In the genomic region with DNA sequence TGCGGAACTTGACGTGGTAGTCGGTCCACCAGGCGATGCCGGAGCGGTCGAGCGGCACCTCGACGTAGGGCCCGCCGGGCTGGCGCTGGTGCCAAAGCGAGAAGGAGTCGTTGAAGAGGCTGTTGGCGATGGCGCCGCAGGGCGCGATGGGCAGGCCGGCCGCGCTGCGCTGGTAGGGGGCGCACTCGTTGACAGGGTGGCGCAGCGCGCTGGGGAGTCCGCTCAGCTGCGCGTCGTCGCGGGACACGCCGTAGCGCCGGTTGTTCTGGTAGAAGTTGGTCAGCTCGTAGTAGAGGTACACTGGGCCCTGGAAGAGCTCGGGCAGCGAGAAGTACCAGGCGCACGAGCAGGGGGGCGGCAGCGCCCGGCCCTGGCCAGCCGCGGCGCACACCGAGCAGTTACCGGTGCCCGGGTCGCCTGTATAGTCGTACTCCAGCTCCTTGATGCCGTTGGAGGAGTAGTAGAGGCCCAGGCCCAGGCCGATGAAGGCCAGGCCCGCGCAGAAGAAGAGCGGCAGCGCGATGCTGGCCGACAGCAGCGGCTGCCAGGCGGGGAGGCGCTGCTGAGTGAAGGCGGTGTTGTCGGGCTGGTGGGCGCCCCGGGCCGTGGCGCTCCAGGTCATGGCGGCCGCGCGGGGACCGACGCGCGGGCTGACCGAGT, we compare ENCODE assay signal across 8 cellular contexts. TPM values are rescaled to one million over a fixed set of nuclear protein-coding genes. Genes with fewer than 3 reads are reported as not detected.
DNase-seq lines count a peak whose midpoint lies in the region; ATAC-seq and TF ChIP-seq lines count a peak whose summit lies in the region.

No MANE protein-coding gene starts in this region.

- H3K36me3 Mint-ChIP-seq in activated CD4-positive, alpha-beta T cell treated with anti-CD3 and anti-CD28 coated beads, Interleukin-2, amount 10 ng/mL, durations not matched to agents 7 days and 5 days (ENCODE audit: low read depth), result peaks cover 4% of the 10 kb centered on the region

- peak overlapping the region; percentile 87 for H3K27ac Mint-ChIP-seq in activated CD4-positive, alpha-beta T cell treated with anti-CD3 and anti-CD28 coated beads, Interleukin-2, amount 10 ng/mL, durations not matched to agents 7 days and 5 days

- H3K4me1 Mint-ChIP-seq in activated CD4-positive, alpha-beta T cell treated with anti-CD3 and anti-CD28 coated beads, Interleukin-2, amount 10 ng/mL, durations not matched to agents 7 days and 5 days, result peaks cover 29% of the 10 kb centered on the region

- H3K27me3 Mint-ChIP-seq in activated CD4-positive, alpha-beta T cell treated with anti-CD3 and anti-CD28 coated beads, Interleukin-2, amount 10 ng/mL, durations not matched to agents 7 days and 5 days, result peaks cover 30% of the 10 kb centered on the region

- TF ChIP-seq CTCF in AG10803 (conservative IDR thresholded peaks at IDR 0.05; ENCODE audit: low read length), result no peak; the same call in 1 of the 2 replicates

- CTCF ChIA-PET in activated CD4-positive, alpha-beta T cell treated with anti-CD3 and anti-CD28 coated beads, Interleukin-2, amount 10 ng/mL, durations not matched to agents 7 days and 5 days (lab: Charles Lee), result interaction anchor here (0.5 to 3.2 kb wide), 23 partner anchors 9 to 579 kb away, joined by 3 to 15 read pairs (median 3); no protein-coding TSS in a partner anchor

- no peaks in the 10 kb centered on the region for H3K9me3 Mint-ChIP-seq in activated CD4-positive, alpha-beta T cell treated with anti-CD3 and anti-CD28 coated beads, Interleukin-2, amount 10 ng/mL, durations not matched to agents 7 days and 5 days

- peak overlapping the region; percentile 26 for H3K4me3 ChIP-seq in AG10803 (ENCODE audit: low read length)

- POLR2A ChIA-PET in activated CD4-positive, alpha-beta T cell treated with anti-CD3 and anti-CD28 coated beads, Interleukin-2, amount 10 ng/mL, durations not matched to agents 7 days and 5 days (lab: Charles Lee), result no interaction called here

- peak overlapping the region; percentile 83 for H3K4me3 Mint-ChIP-seq in activated CD4-positive, alpha-beta T cell treated with anti-CD3 and anti-CD28 coated beads, Interleukin-2, amount 10 ng/mL, durations not matched to agents 7 days and 5 days

- DNase-seq in AG10803 (ENCODE audit: low read depth) (peak; percentile 16), HT-29 (ENCODE audit: low spot score) (peak; percentile 69), dermis microvascular lymphatic vessel endothelial cell (ENCODE audit: low read depth in 2 of 2) (peak; percentile 61 to 88), lung microvascular endothelial cell (ENCODE audit: low read depth in 2 of 2) (peak; percentile 83 to 87)
- peak; percentile 71 for DNase-seq in activated CD4-positive, alpha-beta T cell treated with anti-CD3 and anti-CD28 coated beads, Interleukin-2, amount 10 ng/mL, durations not matched to agents 7 days and 5 days
- DNase-seq in stimulated activated CD4-positive, alpha-beta T cell treated with anti-CD3 and anti-CD28 coated beads, TNF-alpha, amount 100 ng/mL, for 4 hours (ENCODE audit: low read depth in 3 of 3), result peak; percentile 63 to 80 (median 71)

- ATAC-seq in GM18907 (IDR thresholded peaks at IDR 0.05; ENCODE audit: unreplicated experiment) (no peak), GM18909 (IDR thresholded peaks at IDR 0.05; ENCODE audit: poor library complexity, unreplicated experiment) (no peak)

RNA-seq across cellular contexts. Expression of gene TMEM30B, which starts 0.5 kb away (rescaled TPM):
- total RNA-seq in HT-29 (2014; rRNA removed; shearing (Covaris generic)), result 50.2 and 55.7 TPM in 2 replicates
- under 1 TPM; 0.30 to 0.42 TPM for total RNA-seq in activated CD4-positive, alpha-beta T cell treated with anti-CD3 and anti-CD28 coated beads, Interleukin-2, amount 10 ng/mL, durations not matched to agents 7 days and 5 days
- 0.13 and 0.38 TPM in 2 replicates for total RNA-seq in dermis microvascular lymphatic vessel endothelial cell
- total RNA-seq in lung microvascular endothelial cell, result 0.20 and 0.22 TPM in 2 replicates

RNA-seq across cellular contexts. Expression of gene PRKCH, which starts 40.7 kb away (rescaled TPM):
- total RNA-seq in HT-29 (2014; rRNA removed; shearing (Covaris generic)), result 19.4 and 49.5 TPM in 2 replicates
- total RNA-seq in activated CD4-positive, alpha-beta T cell treated with anti-CD3 and anti-CD28 coated beads, Interleukin-2, amount 10 ng/mL, durations not matched to agents 7 days and 5 days, result 100 to 1,000 TPM; 244 to 293 TPM
- total RNA-seq in dermis microvascular lymphatic vessel endothelial cell, result 209 and 243 TPM in 2 replicates
- total RNA-seq in lung microvascular endothelial cell, result 221 and 373 TPM in 2 replicates

Comparison
In these comparisons a context has a peak if more than half of its experiments do, and no peak if none do; other contexts are left out.
1. DNase-seq: peak in every context shown above with its lines; median percentile 85 in lung microvascular endothelial cell; 74 in dermis microvascular lymphatic vessel endothelial cell; 71 in activated CD4-positive, alpha-beta T cell treated with anti-CD3 and anti-CD28 coated beads, Interleukin-2, amount 10 ng/mL, durations not matched to agents 7 days and 5 days; 71 in stimulated activated CD4-positive, alpha-beta T cell treated with anti-CD3 and anti-CD28 coated beads, TNF-alpha, amount 100 ng/mL, for 4 hours; 69 in HT-29; 16 in AG10803.
2. RNA of gene TMEM30B, which starts 0.5 kb away (total RNA-seq): 50.2 to 55.7 TPM in HT-29; 0.30 to 0.42 TPM in activated CD4-positive, alpha-beta T cell treated with anti-CD3 and anti-CD28 coated beads, Interleukin-2, amount 10 ng/mL, durations not matched to agents 7 days and 5 days, 0.20 to 0.22 TPM in lung microvascular endothelial cell and 0.13 to 0.38 TPM in dermis microvascular lymphatic vessel endothelial cell; every median in the first group is over 10 times any median in the second.